In the genomic region with DNA sequence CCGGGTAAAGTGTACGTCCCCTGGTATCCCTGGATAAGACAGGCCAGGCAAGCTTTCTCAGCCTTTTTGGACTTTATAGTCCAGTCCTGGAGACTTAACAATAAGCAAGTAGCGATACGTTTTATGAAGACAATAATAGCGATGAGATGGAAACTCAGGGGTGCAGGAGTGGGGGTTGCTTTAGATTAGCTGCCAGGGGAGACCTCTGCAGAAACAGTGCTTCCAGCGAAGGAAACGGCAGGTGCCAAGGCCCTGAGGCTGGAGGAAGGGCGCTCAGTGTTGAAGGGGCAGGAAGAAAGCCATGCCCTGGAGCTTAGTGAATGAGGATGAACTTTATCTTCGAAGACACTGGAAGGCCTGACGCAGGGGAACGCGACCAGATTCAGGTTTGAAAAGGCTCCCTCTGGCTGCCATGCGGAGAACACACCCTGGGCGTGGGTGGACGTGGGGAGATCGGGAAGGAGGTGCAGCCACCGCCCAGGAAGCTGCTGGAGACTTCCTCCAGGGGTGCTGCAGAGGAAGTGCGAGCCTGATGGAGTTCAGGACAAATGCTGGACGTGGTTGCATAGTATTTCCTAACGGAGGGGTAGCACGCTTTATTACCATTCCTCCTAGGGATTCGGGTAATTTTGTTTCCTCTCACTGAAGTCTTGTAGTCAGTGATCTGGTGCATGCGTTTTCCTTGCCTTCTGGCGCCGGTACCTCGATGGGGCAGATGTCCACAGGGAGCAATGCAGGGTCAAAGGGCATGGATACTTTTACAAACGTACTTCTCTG, we compare ENCODE assay signal across 8 cellular contexts. TPM values are rescaled to one million over a fixed set of nuclear protein-coding genes. Genes with fewer than 3 reads are reported as not detected.
DNase-seq lines count a peak whose midpoint lies in the region; ATAC-seq and TF ChIP-seq lines count a peak whose summit lies in the region.

No MANE protein-coding gene starts in this region.

- peak overlapping the region; percentile 63 for H3K9ac ChIP-seq in OCI-LY3 (ENCODE audit: low read length)

- H3K9me3 Mint-ChIP-seq in activated naive CD8-positive, alpha-beta T cell treated with anti-CD3 and anti-CD28 coated beads for 36 hours: no peaks in the 10 kb centered on the region

- H3K9me3 ChIP-seq in OCI-LY3 (ENCODE audit: insufficient read depth, low read length): no peaks in the 10 kb centered on the region

- H3K79me2 ChIP-seq in OCI-LY3 (ENCODE audit: low read length): no peaks in the 10 kb centered on the region

- H3K36me3 Mint-ChIP-seq in activated naive CD8-positive, alpha-beta T cell treated with anti-CD3 and anti-CD28 coated beads for 36 hours: peaks cover 5% of the 10 kb centered on the region

- H3K27me3 Mint-ChIP-seq in activated naive CD8-positive, alpha-beta T cell treated with anti-CD3 and anti-CD28 coated beads for 36 hours: no peaks in the 10 kb centered on the region

- H2AFZ ChIP-seq in OCI-LY3 (ENCODE audit: low read depth, low read length): peak overlapping the region; percentile 81

- peak overlapping the region; percentile 94 for H3K4me2 ChIP-seq in OCI-LY3 (ENCODE audit: low read length)

- DNase-seq in GM10248 (ENCODE audit: extremely low spot score) (peak; percentile 79), HEK293T (ENCODE audit: extremely low spot score) (peak; percentile 67), left cardiac atrium (peak; percentile 91), renal cortical epithelial cell (ENCODE audit: low read depth) (peak; percentile 84), NCI-H2081 (lab: John Stamatoyannopoulos, UW) (no peak), cerebellar nuclear complex (lab: John Stamatoyannopoulos, UW) (no peak)
- DNase-seq in activated naive CD8-positive, alpha-beta T cell treated with anti-CD3 and anti-CD28 coated beads for 36 hours: peak; percentile 86

- peak overlapping the region; percentile 84 for H3K27ac ChIP-seq in OCI-LY3 (ENCODE audit: low read length)

- H3K27ac Mint-ChIP-seq in activated naive CD8-positive, alpha-beta T cell treated with anti-CD3 and anti-CD28 coated beads for 36 hours: no peak overlapping the region

- peaks cover 2% of the 10 kb centered on the region for H3K36me3 ChIP-seq in OCI-LY3 (replicated peaks; ENCODE audit: low read depth, low read length)

- H3K4me1 ChIP-seq in OCI-LY3 (ENCODE audit: low read length): peaks cover 19% of the 10 kb centered on the region

- H3K4me3 ChIP-seq in OCI-LY3 (ENCODE audit: low read length): peak overlapping the region; percentile 77

- TF ChIP-seq CTCF in GM10248 (IDR thresholded peaks at IDR 0.05; ENCODE audit: control extremely low read depth, extremely low read depth, low read depth, missing control alignments) (peak; percentile 90), OCI-LY3 (IDR thresholded peaks at IDR 0.05; ENCODE audit: low read depth, low read length) (peak; percentile 82)

- CTCF ChIA-PET in GM10248 (lab: Yijun Ruan, JAX): interaction anchor here (0.7 to 8.9 kb wide), 27 partner anchors 8 to 168 kb away, joined by 3 to 193 read pairs (median 5); partner anchors contain the start of gene UBC
- CTCF ChIA-PET in HEK293T (lab: Yijun Ruan, JAX): interaction anchor here (0.6 to 3.9 kb wide), 11 partner anchors 14 to 102 kb away, joined by 3 to 34 read pairs (median 7); no protein-coding TSS in a partner anchor

- H4K20me1 ChIP-seq in OCI-LY3 (ENCODE audit: insufficient read depth, low read length): no peaks in the 10 kb centered on the region

- peak; percentile 80 to 86 for ATAC-seq in left cardiac atrium

- no peaks in the 10 kb centered on the region for H3K27me3 ChIP-seq in OCI-LY3 (ENCODE audit: low read depth, low read length)

- POLR2A ChIA-PET in GM10248 (lab: Yijun Ruan, JAX) (interaction anchor here (0.6 to 3.3 kb wide), 12 partner anchors 13 to 40 kb away, joined by 3 to 24 read pairs (median 7); partner anchors contain the start of gene UBC), HEK293T (lab: Yijun Ruan, JAX) (interaction anchor here (0.8 to 4.6 kb wide), 7 partner anchors 18 to 1483 kb away, joined by 3 to 60 read pairs (median 18); partner anchors contain the start of genes SNRNP35 and UBC)

- H3K4me3 Mint-ChIP-seq in activated naive CD8-positive, alpha-beta T cell treated with anti-CD3 and anti-CD28 coated beads for 36 hours: no peak overlapping the region

- peaks cover 11% of the 10 kb centered on the region for H3K4me1 Mint-ChIP-seq in activated naive CD8-positive, alpha-beta T cell treated with anti-CD3 and anti-CD28 coated beads for 36 hours

- intact Hi-C loops in left cardiac atrium (cut with DNase I): no loop called here

TF ChIP-seq in HEK293T, 16 proteins besides CTCF, POLR2A, EP300 and RAD21:
- TF ChIP-seq SUZ12 (IDR thresholded peaks at IDR 0.05): no peak
- peak; percentile 66; the same call in 1 of the 2 replicates for TF ChIP-seq FOXK2 (IDR thresholded peaks at IDR 0.05)
- TF ChIP-seq L3MBTL2 (conservative IDR thresholded peaks at IDR 0.05): peak; percentile 27

RNA-seq across cellular contexts. Expression of gene UBC, which starts 26.1 kb away (rescaled TPM):
- total RNA-seq in activated naive CD8-positive, alpha-beta T cell treated with anti-CD3 and anti-CD28 coated beads for 36 hours: 100 to 1,000 TPM; 927 to 944 TPM
- total RNA-seq in left cardiac atrium (1,000 to 10,000 TPM in 1 of 2 donors, 100 to 1,000 TPM in 1; 977 to 1,049 TPM), renal cortical epithelial cell (2,164 and 2,732 TPM in 2 replicates)

RNA-seq across cellular contexts. Expression of gene DHX37, which starts 48.4 kb away (rescaled TPM):
- 10 to 100 TPM; 51.0 to 51.2 TPM for total RNA-seq in activated naive CD8-positive, alpha-beta T cell treated with anti-CD3 and anti-CD28 coated beads for 36 hours
- total RNA-seq in left cardiac atrium (10 to 100 TPM in 1 of 2 donors, 1 to 10 TPM in 1; 7.9 to 13.3 TPM), renal cortical epithelial cell (16.8 and 23.6 TPM in 2 replicates)

RNA-seq across cellular contexts. Expression of gene BRI3BP, which starts 52.9 kb away (rescaled TPM):
- total RNA-seq in activated naive CD8-positive, alpha-beta T cell treated with anti-CD3 and anti-CD28 coated beads for 36 hours: 10 to 100 TPM; 32.8 to 33.3 TPM
- total RNA-seq in left cardiac atrium: 1 to 10 TPM; 5.4 to 6.0 TPM
- 14.1 TPM in 2 replicates for total RNA-seq in renal cortical epithelial cell

Comparison
In these comparisons a context has a peak if more than half of its experiments do, and no peak if none do; other contexts are left out.
1. DNase-seq: peak in GM10248 (single experiment), HEK293T (single experiment), activated naive CD8-positive, alpha-beta T cell treated with anti-CD3 and anti-CD28 coated beads for 36 hours (single experiment), left cardiac atrium (single experiment) and renal cortical epithelial cell (single experiment); none in NCI-H2081 (0 of 2) and cerebellar nuclear complex (0 of 2).